Comparison of ENCODE assay signal across 35 cellular contexts in genomic region chr4:53810643-53811042, GRCh38.
"Had no signal": no experiment of that assay in that cellular context is flagged by ENCODE, and none has a peak within 500 bp of the region (broad histone marks: within the 10 kb centered on the region; RNA-seq: fewer than 3 reads in every experiment).

No MANE protein-coding gene starts in this region.

- H3K27ac Mint-ChIP-seq: activated B cell treated with CpG ODN at 0.5 μM for 24 hours; activated CD4-positive, alpha-beta memory T cell treated with anti-CD3 and anti-CD28 coated beads for 36 hours; activated CD4-positive, alpha-beta T cell treated with anti-CD3 and anti-CD28 coated beads, Interleukin-2, amount 10 ng/mL, durations not matched to agents 24 days and 14 days; activated CD8-positive, alpha-beta T cell treated with anti-CD3 and anti-CD28 coated beads for 36 hours; activated naive CD4-positive, alpha-beta T cell treated with anti-CD3 and anti-CD28 coated beads for 36 hours; activated naive CD4-positive, alpha-beta T cell treated with anti-CD3 and anti-CD28 coated beads, Interleukin-2, amount 50 U/mL, for 72 hours; activated naive CD8-positive, alpha-beta T cell treated with anti-CD3 and anti-CD28 coated beads for 36 hours; activated T-cell treated with anti-CD3 and anti-CD28 coated beads, Interleukin-2, amount 50 U/mL, for 72 hours; activated T-helper 1 cell treated with anti-CD3 and anti-CD28 coated beads, Interleukin-12 subunit alpha, Interleukin-12 subunit beta, Interleukin-2, Interleukin-4 antibody, amounts not matched to agents 30 ng/mL and 10 ng/mL and 1 ng/mL, durations not matched to agents 14 hours and 24 hours and 36 hours; activated T-helper 17 cell treated with anti-CD3 and anti-CD28 coated beads, Interleukin-2, amount 50 U/mL, for 72 hours; T-helper 1 cell treated with Interleukin-12 subunit alpha and Interleukin-12 subunit beta and Interleukin-4 antibody, amounts not matched to agents 30 μg/mL and 1 μg/mL, for 36 hours; T-helper 2 cell treated with Interferon-gamma antibody and Interleukin-4, amounts not matched to agents 5 μg/mL and 100 μg/mL, for 36 hours had no signal

- H3K27ac ChIP-seq: adrenal gland, body of pancreas, brain microvascular endothelial cell, breast epithelium, VCaP had no signal

- H3K9me3 Mint-ChIP-seq: activated B cell treated with CpG ODN at 0.5 μM for 24 hours; activated CD4-positive, alpha-beta memory T cell treated with anti-CD3 and anti-CD28 coated beads for 36 hours; activated CD4-positive, alpha-beta T cell treated with anti-CD3 and anti-CD28 coated beads, Interleukin-2, amount 10 ng/mL, durations not matched to agents 24 days and 14 days; activated CD8-positive, alpha-beta T cell treated with anti-CD3 and anti-CD28 coated beads for 36 hours; activated naive CD4-positive, alpha-beta T cell treated with anti-CD3 and anti-CD28 coated beads for 36 hours; activated naive CD4-positive, alpha-beta T cell treated with anti-CD3 and anti-CD28 coated beads, Interleukin-2, amount 50 U/mL, for 72 hours; activated naive CD8-positive, alpha-beta T cell treated with anti-CD3 and anti-CD28 coated beads for 36 hours; activated T-cell treated with anti-CD3 and anti-CD28 coated beads, Interleukin-2, amount 50 U/mL, for 4 hours; activated T-cell treated with anti-CD3 and anti-CD28 coated beads, Interleukin-2, amount 50 U/mL, for 72 hours; activated T-helper 1 cell treated with anti-CD3 and anti-CD28 coated beads, Interleukin-12 subunit alpha, Interleukin-12 subunit beta, Interleukin-2, Interleukin-4 antibody, amounts not matched to agents 30 ng/mL and 10 ng/mL and 1 ng/mL, durations not matched to agents 14 hours and 24 hours and 36 hours; activated T-helper 17 cell treated with anti-CD3 and anti-CD28 coated beads, Interleukin-2, amount 50 U/mL, for 72 hours; T-helper 1 cell treated with Interleukin-12 subunit alpha and Interleukin-12 subunit beta and Interleukin-4 antibody, amounts not matched to agents 30 μg/mL and 1 μg/mL, for 36 hours; T-helper 2 cell treated with Interferon-gamma antibody and Interleukin-4, amounts not matched to agents 5 μg/mL and 100 μg/mL, for 36 hours had no signal

- H3K4me1 ChIP-seq: adrenal gland, body of pancreas, breast epithelium had no signal

- H3K4me3 Mint-ChIP-seq: activated B cell treated with CpG ODN at 0.5 μM for 24 hours; activated CD4-positive, alpha-beta memory T cell treated with anti-CD3 and anti-CD28 coated beads for 36 hours; activated CD4-positive, alpha-beta T cell treated with anti-CD3 and anti-CD28 coated beads, Interleukin-2, amount 10 ng/mL, durations not matched to agents 24 days and 14 days; activated CD8-positive, alpha-beta T cell treated with anti-CD3 and anti-CD28 coated beads for 36 hours; activated naive CD4-positive, alpha-beta T cell treated with anti-CD3 and anti-CD28 coated beads for 36 hours; activated naive CD8-positive, alpha-beta T cell treated with anti-CD3 and anti-CD28 coated beads for 36 hours; activated T-cell treated with anti-CD3 and anti-CD28 coated beads, Interleukin-2, amount 50 U/mL, for 4 hours; activated T-cell treated with anti-CD3 and anti-CD28 coated beads, Interleukin-2, amount 50 U/mL, for 72 hours; activated T-helper 1 cell treated with anti-CD3 and anti-CD28 coated beads, Interleukin-12 subunit alpha, Interleukin-12 subunit beta, Interleukin-2, Interleukin-4 antibody, amounts not matched to agents 30 ng/mL and 10 ng/mL and 1 ng/mL, durations not matched to agents 14 hours and 24 hours and 36 hours; activated T-helper 17 cell treated with anti-CD3 and anti-CD28 coated beads, Interleukin-2, amount 50 U/mL, for 72 hours; T-helper 1 cell treated with Interleukin-12 subunit alpha and Interleukin-12 subunit beta and Interleukin-4 antibody, amounts not matched to agents 30 μg/mL and 1 μg/mL, for 36 hours; T-helper 2 cell treated with Interferon-gamma antibody and Interleukin-4, amounts not matched to agents 5 μg/mL and 100 μg/mL, for 36 hours had no signal

- H3K4me1 Mint-ChIP-seq: activated B cell treated with CpG ODN at 0.5 μM for 24 hours; activated CD4-positive, alpha-beta T cell treated with anti-CD3 and anti-CD28 coated beads, Interleukin-2, amount 10 ng/mL, durations not matched to agents 24 days and 14 days; activated naive CD8-positive, alpha-beta T cell treated with anti-CD3 and anti-CD28 coated beads for 36 hours; activated T-helper 17 cell treated with anti-CD3 and anti-CD28 coated beads, Interleukin-2, amount 50 U/mL, for 72 hours had no signal

- H3K27me3 ChIP-seq: adrenal gland, body of pancreas, brain microvascular endothelial cell, breast epithelium had no signal

- H3K4me3 ChIP-seq: adrenal gland, body of pancreas, breast epithelium had no signal

- ATAC-seq: activated CD8-positive, alpha-beta T cell treated with anti-CD3 and anti-CD28 coated beads for 36 hours; activated naive CD4-positive, alpha-beta T cell treated with anti-CD3 and anti-CD28 coated beads, Interleukin-2, amount 50 U/mL, for 72 hours; activated T-cell treated with anti-CD3 and anti-CD28 coated beads, Interleukin-2, amount 50 U/mL, for 4 hours; activated T-cell treated with anti-CD3 and anti-CD28 coated beads, Interleukin-2, amount 50 U/mL, for 72 hours; activated T-helper 17 cell treated with anti-CD3 and anti-CD28 coated beads, Interleukin-2, amount 50 U/mL, for 72 hours; body of pancreas had no signal

- H3K27me3 Mint-ChIP-seq: activated CD4-positive, alpha-beta T cell treated with anti-CD3 and anti-CD28 coated beads, Interleukin-2, amount 10 ng/mL, durations not matched to agents 24 days and 14 days; activated CD8-positive, alpha-beta T cell treated with anti-CD3 and anti-CD28 coated beads for 36 hours had no signal

- DNase-seq: activated B cell treated with CpG ODN at 0.5 μM for 24 hours; activated CD4-positive, alpha-beta memory T cell treated with anti-CD3 and anti-CD28 coated beads for 36 hours; activated CD4-positive, alpha-beta T cell treated with anti-CD3 and anti-CD28 coated beads for 4 hours; activated CD4-positive, alpha-beta T cell treated with anti-CD3 and anti-CD28 coated beads, Interleukin-2, amount 10 ng/mL, durations not matched to agents 24 days and 14 days; activated CD4-positive, alpha-beta T cell treated with anti-CD3 and anti-CD28 coated beads, Interleukin-2, amount 50 U/mL, for 1 hour; activated CD4-positive, alpha-beta T cell treated with anti-CD3 and anti-CD28 coated beads, Interleukin-2, amount 50 U/mL, for 4 hours; activated CD4-positive, CD25-positive, alpha-beta regulatory T cell treated with anti-CD3 and anti-CD28 coated beads, Interleukin-2, amount 50 U/mL, for 72 hours; activated CD8-positive, alpha-beta memory T cell treated with anti-CD3 and anti-CD28 coated beads, Interleukin-2, amount 50 U/mL, for 4 hours; activated CD8-positive, alpha-beta T cell treated with anti-CD3 and anti-CD28 coated beads for 36 hours; activated effector memory CD4-positive, alpha-beta T cell treated with anti-CD3 and anti-CD28 coated beads, Interleukin-2, amount 50 U/mL, for 16 hours; activated gamma-delta T cell treated with Interleukin-2 at 50 U/mL for 16 hours; activated naive CD4-positive, alpha-beta T cell; activated naive CD4-positive, alpha-beta T cell treated with anti-CD3 and anti-CD28 coated beads for 36 hours; activated naive CD4-positive, alpha-beta T cell treated with anti-CD3 and anti-CD28 coated beads, Interleukin-2, amount 50 U/mL, for 16 hours; activated naive CD8-positive, alpha-beta T cell treated with anti-CD3 and anti-CD28 coated beads for 36 hours; activated T-cell treated with anti-CD3 and anti-CD28 coated beads for 4 hours; activated T-cell treated with anti-CD3 and anti-CD28 coated beads, Interleukin-2, amount 50 U/mL, for 1 hour; activated T-cell treated with anti-CD3 and anti-CD28 coated beads, Interleukin-2, amount 50 U/mL, for 4 hours; activated T-cell treated with anti-CD3 and anti-CD28 coated beads, Interleukin-2, amount 50 U/mL, for 72 hours; adrenal gland; amniotic stem cell; aorta; body of pancreas; brain microvascular endothelial cell; central memory CD4-positive, alpha-beta T cell; T-helper 1 cell; T-helper 2 cell; T-helper 9 cell had no signal

- H3K36me3 Mint-ChIP-seq: activated CD4-positive, alpha-beta memory T cell treated with anti-CD3 and anti-CD28 coated beads for 36 hours; activated naive CD4-positive, alpha-beta T cell treated with anti-CD3 and anti-CD28 coated beads, Interleukin-2, amount 50 U/mL, for 72 hours; activated naive CD8-positive, alpha-beta T cell treated with anti-CD3 and anti-CD28 coated beads for 36 hours had no signal

- H3K36me3 ChIP-seq: adrenal gland, brain microvascular endothelial cell, breast epithelium had no signal

- H3K9me3 ChIP-seq: adrenal gland, body of pancreas, breast epithelium had no signal
